14 cellular contexts compared by ENCODE assay signal in genomic region chr11:134634897-134635831, GRCh38.
DNase-seq lines count a peak whose midpoint lies in the region; ATAC-seq and TF ChIP-seq lines count a peak whose summit lies in the region.
"Had no signal": no experiment of that assay in that cellular context is flagged by ENCODE, and none has a peak within 500 bp of the region (broad histone marks: within the 10 kb centered on the region; RNA-seq: fewer than 3 reads in every experiment).

No MANE protein-coding gene starts in this region.

- H3K9me3 ChIP-seq in hepatocyte (ENCODE audit: low read depth) = no peaks in the 10 kb centered on the region
- H3K9me3 ChIP-seq: colonic mucosa had no signal

- H3K4me1 ChIP-seq in hepatocyte (ENCODE audit: insufficient read depth) = no peaks in the 10 kb centered on the region
- H3K4me1 ChIP-seq: colonic mucosa had no signal

- H3K36me3 ChIP-seq in hepatocyte (replicated peaks; ENCODE audit: insufficient read depth, low read depth) = no peaks in the 10 kb centered on the region
- H3K36me3 ChIP-seq: colonic mucosa had no signal

- no peaks in the 10 kb centered on the region for H3K79me2 ChIP-seq in hepatocyte

- no peak overlapping the region for H3K27ac ChIP-seq in hepatocyte
- H3K27ac ChIP-seq: colonic mucosa had no signal

- no peak overlapping the region for H3K4me2 ChIP-seq in hepatocyte

- H3K27me3 ChIP-seq in hepatocyte = peaks cover 6% of the 10 kb centered on the region
- H3K27me3 ChIP-seq: colonic mucosa had no signal

- DNase-seq in activated CD8-positive, alpha-beta memory T cell treated with anti-CD3 and anti-CD28 coated beads for 24 hours = peak; percentile 35
- no peak for DNase-seq in activated CD8-positive, alpha-beta memory T cell treated with anti-CD3 and anti-CD28 coated beads, Interleukin-2, amount 50 U/mL, for 4 hours
- DNase-seq in OCI-M1 (lab: John Stamatoyannopoulos, UW) (peak; percentile 9), hepatocyte (ENCODE audit: low spot score) (peak; percentile 41), retina (peak; percentile 60), AG20443 (ENCODE audit: low spot score) (no peak)
- DNase-seq in NK-92 treated with Interleukin-12 subunit alpha and Interleukin-12 subunit beta, amount 100 ng/mL, for 24 hours (lab: John Stamatoyannopoulos, UW) = no peak
- DNase-seq: activated CD8-positive, alpha-beta T cell treated with anti-CD3 and anti-CD28 coated beads for 36 hours; colonic mucosa; COR-L47; NCI-H1048; SIG-M5; stimulated activated CD4-positive, alpha-beta T cell treated with anti-CD3 and anti-CD28 coated beads, Interleukin-2, amount 100 ng/mL, for 24 hours had no signal

- WGBS in hepatocyte (ENCODE audit: low lambda C conversion rate, missing lambda C conversion rate) = 86% methylated on average over 22 of the region's 22 CpGs

- no peak overlapping the region for H2AFZ ChIP-seq in hepatocyte

- ATAC-seq in HG03520 (IDR thresholded peaks at IDR 0.05; ENCODE audit: unreplicated experiment) = no peak
- ATAC-seq: activated CD8-positive, alpha-beta T cell treated with anti-CD3 and anti-CD28 coated beads for 36 hours had no signal

- H4K20me1 ChIP-seq in hepatocyte (ENCODE audit: insufficient read depth, poor library complexity, severe bottlenecking) = no peaks in the 10 kb centered on the region

- H3K4me3 ChIP-seq in hepatocyte = no peak overlapping the region
- H3K4me3 ChIP-seq: colonic mucosa had no signal

- no peaks in the 10 kb centered on the region for H3K9me2 ChIP-seq in hepatocyte (replicated peaks; ENCODE audit: insufficient read depth)

- peak; percentile 23 for TF ChIP-seq CTCF in hepatocyte (IDR thresholded peaks at IDR 0.05; ENCODE audit: poor library complexity)

Comparison
In these comparisons a context has a peak if more than half of its experiments do, and no peak if none do; other contexts are left out.
1. DNase-seq: peak in activated CD8-positive, alpha-beta memory T cell treated with anti-CD3 and anti-CD28 coated beads for 24 hours (single experiment), OCI-M1 (single experiment), hepatocyte (single experiment) and retina (single experiment); none in activated CD8-positive, alpha-beta memory T cell treated with anti-CD3 and anti-CD28 coated beads, Interleukin-2, amount 50 U/mL, for 4 hours (single experiment), NK-92 treated with Interleukin-12 subunit alpha and Interleukin-12 subunit beta, amount 100 ng/mL, for 24 hours (single experiment) and AG20443 (single experiment).